Comparison of ENCODE assay signal across 1 cellular context in the genomic region with DNA sequence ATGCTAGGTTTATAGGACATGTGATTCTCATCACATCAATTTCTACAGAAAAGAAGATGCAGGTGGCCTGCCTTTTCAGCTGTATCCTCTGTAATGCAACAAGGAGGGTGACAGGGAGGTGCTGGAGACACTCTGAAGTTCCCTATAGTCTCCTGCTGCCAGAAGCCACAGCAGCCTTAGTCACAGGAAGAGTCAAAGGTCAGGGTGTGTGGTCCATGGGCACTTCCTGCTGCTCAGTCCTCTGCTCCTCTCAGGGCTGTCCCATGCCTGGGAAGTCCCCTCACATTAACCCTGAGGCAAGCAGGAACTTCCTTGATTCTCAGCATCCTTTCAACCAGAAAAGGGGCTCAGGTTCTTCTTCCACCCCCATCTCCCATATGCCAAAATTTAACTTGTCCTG.
TF ChIP-seq lines count a peak whose summit lies in the region.

No MANE protein-coding gene starts in this region.

TF ChIP-seq in SK-N-SH treated with all-trans-retinoic acid at 6 μM for 48 hours, 23 proteins besides CTCF, POLR2A, EP300 and RAD21 (continued from another document):
- TF ChIP-seq, protein P1, sequence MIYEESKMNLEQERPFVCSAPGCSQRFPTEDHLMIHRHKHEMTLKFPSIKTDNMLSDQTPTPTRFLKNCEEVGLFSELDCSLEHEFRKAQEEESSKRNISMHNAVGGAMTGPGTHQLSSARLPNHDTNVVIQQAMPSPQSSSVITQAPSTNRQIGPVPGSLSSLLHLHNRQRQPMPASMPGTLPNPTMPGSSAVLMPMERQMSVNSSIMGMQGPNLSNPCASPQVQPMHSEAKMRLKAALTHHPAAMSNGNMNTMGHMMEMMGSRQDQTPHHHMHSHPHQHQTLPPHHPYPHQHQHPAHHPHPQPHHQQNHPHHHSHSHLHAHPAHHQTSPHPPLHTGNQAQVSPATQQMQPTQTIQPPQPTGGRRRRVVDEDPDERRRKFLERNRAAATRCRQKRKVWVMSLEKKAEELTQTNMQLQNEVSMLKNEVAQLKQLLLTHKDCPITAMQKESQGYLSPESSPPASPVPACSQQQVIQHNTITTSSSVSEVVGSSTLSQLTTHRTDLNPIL (CRISPR knock-in tag; IDR thresholded peaks at IDR 0.05; ENCODE audit: low read depth), result no peak
- TF ChIP-seq ISL1 (CRISPR knock-in tag; IDR thresholded peaks at IDR 0.05), result no peak
- TF ChIP-seq GLIS3 (CRISPR knock-in tag; IDR thresholded peaks at IDR 0.05), result no peak
- no peak for TF ChIP-seq ZFP30 (CRISPR knock-in tag; IDR thresholded peaks at IDR 0.05)
- TF ChIP-seq, protein P2, sequence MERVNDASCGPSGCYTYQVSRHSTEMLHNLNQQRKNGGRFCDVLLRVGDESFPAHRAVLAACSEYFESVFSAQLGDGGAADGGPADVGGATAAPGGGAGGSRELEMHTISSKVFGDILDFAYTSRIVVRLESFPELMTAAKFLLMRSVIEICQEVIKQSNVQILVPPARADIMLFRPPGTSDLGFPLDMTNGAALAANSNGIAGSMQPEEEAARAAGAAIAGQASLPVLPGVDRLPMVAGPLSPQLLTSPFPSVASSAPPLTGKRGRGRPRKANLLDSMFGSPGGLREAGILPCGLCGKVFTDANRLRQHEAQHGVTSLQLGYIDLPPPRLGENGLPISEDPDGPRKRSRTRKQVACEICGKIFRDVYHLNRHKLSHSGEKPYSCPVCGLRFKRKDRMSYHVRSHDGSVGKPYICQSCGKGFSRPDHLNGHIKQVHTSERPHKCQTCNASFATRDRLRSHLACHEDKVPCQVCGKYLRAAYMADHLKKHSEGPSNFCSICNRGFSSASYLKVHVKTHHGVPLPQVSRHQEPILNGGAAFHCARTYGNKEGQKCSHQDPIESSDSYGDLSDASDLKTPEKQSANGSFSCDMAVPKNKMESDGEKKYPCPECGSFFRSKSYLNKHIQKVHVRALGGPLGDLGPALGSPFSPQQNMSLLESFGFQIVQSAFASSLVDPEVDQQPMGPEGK (CRISPR knock-in tag; IDR thresholded peaks at IDR 0.05; ENCODE audit: borderline replicate concordance), result no peak
- no peak for TF ChIP-seq ESRRG (CRISPR knock-in tag; IDR thresholded peaks at IDR 0.05)
- TF ChIP-seq ZC3H10 (CRISPR knock-in tag; IDR thresholded peaks at IDR 0.05), result no peak
- TF ChIP-seq TOX (CRISPR knock-in tag; IDR thresholded peaks at IDR 0.05; ENCODE audit: borderline replicate concordance), result no peak
- no peak for TF ChIP-seq ZFP3 (CRISPR knock-in tag; IDR thresholded peaks at IDR 0.05)
- no peak for TF ChIP-seq ZNF70 (CRISPR knock-in tag; IDR thresholded peaks at IDR 0.05)
